In the genomic region with DNA sequence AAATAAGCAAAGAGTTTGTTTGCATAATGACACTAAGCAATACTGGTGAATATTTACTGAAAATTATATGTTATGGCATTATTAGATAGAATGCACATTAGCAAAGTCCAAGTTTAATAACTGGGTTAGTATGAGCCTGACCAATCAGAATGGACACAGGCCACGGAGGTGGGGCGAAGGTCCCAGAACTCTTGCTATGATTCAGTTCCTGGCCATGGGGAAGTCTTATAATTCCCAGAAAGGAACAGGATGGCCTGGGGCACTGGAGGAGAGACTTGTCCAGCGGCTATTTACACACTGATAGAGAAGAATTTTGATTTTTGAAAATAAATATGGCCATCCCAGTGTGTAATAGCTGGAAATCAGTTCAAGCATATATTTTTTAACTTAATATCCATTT, we compare ENCODE assay signal across 28 cellular contexts.
"Had no signal": no experiment of that assay in that cellular context is flagged by ENCODE, and none has a peak within 500 bp of the region (broad histone marks: within the 10 kb centered on the region; RNA-seq: fewer than 3 reads in every experiment).

No MANE protein-coding gene starts in this region.

- H3K27ac ChIP-seq: SJCRH30, SK-N-MC, WERI-Rb-1 had no signal

- FAIRE-seq: bronchial epithelial cell had no signal

- H3K4me3 ChIP-seq: SJCRH30, SK-N-MC had no signal

- DNase-seq: activated CD4-positive, alpha-beta memory T cell treated with anti-CD3 and anti-CD28 coated beads, Interleukin-2, amount 10 ng/mL, durations not matched to agents 7 days and 5 days; activated CD4-positive, alpha-beta T cell treated with anti-CD3 and anti-CD28 coated beads for 1 hour; activated CD4-positive, alpha-beta T cell treated with anti-CD3 and anti-CD28 coated beads for 48 hours; activated CD4-positive, CD25-positive, alpha-beta regulatory T cell; activated CD8-positive, alpha-beta memory T cell treated with anti-CD3 and anti-CD28 coated beads for 24 hours; activated CD8-positive, alpha-beta memory T cell treated with anti-CD3 and anti-CD28 coated beads, Interleukin-2, amount 10 ng/mL, durations not matched to agents 7 days and 5 days; activated CD8-positive, alpha-beta memory T cell treated with anti-CD3 and anti-CD28 coated beads, Interleukin-2, amount 50 U/mL, for 48 hours; activated effector memory CD4-positive, alpha-beta T cell treated with Interleukin-2 at 50 U/mL for 16 hours; activated naive CD4-positive, alpha-beta T cell treated with anti-CD3 and anti-CD28 coated beads, Interleukin-2, amount 10 ng/mL, durations not matched to agents 7 days and 5 days; activated naive CD8-positive, alpha-beta T cell treated with anti-CD3 and anti-CD28 coated beads, Interleukin-2, amount 50 U/mL, for 24 hours; activated T-cell treated with anti-CD3 and anti-CD28 coated beads, Interleukin-2, amount 50 U/mL, for 48 hours; anterior cingulate cortex; central memory CD4-positive, alpha-beta T cell; NCI-H1105; NCI-H1436; NCI-H1694; NCI-H1930; NCI-H2081 treated with DMSO at 0.1 percent for 48 hours; NCI-H510A; NCI-H526; NCI-H748 treated with DMSO at 0.1 percent for 48 hours; NK-92 treated with Interleukin-12 subunit alpha and Interleukin-12 subunit beta, amount 100 ng/mL, for 24 hours; SHP77; SJCRH30; T1000; WERI-Rb-1 had no signal

- H3K27me3 ChIP-seq: SJCRH30 had no signal

- H3K9me3 ChIP-seq: SJCRH30 had no signal

- H3K36me3 ChIP-seq: SJCRH30, WERI-Rb-1 had no signal

- H3K4me1 ChIP-seq: SJCRH30 had no signal
